ENCODE assay signal across 8 cellular contexts in the genomic region with DNA sequence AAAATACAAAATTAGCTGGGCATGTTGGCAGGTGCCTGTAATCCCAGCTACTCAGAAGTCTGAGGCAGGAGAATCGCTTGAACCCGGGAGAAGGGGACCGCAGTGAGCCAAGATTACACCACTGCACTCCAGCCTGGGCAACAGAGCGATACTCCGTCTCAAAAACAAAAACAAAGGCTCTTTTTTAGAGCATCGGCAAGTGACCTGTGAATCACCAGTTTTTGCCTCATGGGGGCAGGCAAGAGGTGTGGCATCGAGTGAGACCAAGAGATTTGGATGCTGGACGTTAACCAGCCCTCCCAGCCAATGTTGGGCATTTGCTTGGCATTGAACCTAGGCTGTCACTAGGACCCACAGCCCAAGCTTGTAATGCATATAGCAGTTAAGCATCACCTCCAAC. TPM values are rescaled to one million over a fixed set of nuclear protein-coding genes. Genes with fewer than 3 reads are reported as not detected.
A peak's percentile ranks its signal among the peaks of the same experiment; 100 is the strongest.
DNase-seq lines count a peak whose midpoint lies in the region; ATAC-seq and TF ChIP-seq lines count a peak whose summit lies in the region.

No MANE protein-coding gene starts in this region.

- intact Hi-C loops in Caco-2 (cut with micrococcal nuclease; ENCODE audit: unreplicated experiment) (no loop called here), ascending aorta (cut with DNase I) (loop anchor here (5.0 kb wide), 1 partner anchor 36 kb away; no protein-coding TSS in a partner anchor), uterus (cut with DNase I; ENCODE audit: low total_unique reads) (no loop called here)

- H3K36me3 Mint-ChIP-seq in Caco-2 (ENCODE audit: insufficient read depth, unreplicated experiment) = no peaks in the 10 kb centered on the region

- CTCF ChIA-PET in Caco-2 (lab: Charles Lee) = interaction anchor here (0.7 to 1.2 kb wide), 3 partner anchors 20 to 237 kb away, joined by 3 read pairs; no protein-coding TSS in a partner anchor

- H3K9me3 Mint-ChIP-seq in Caco-2 (ENCODE audit: unreplicated experiment) = no peaks in the 10 kb centered on the region

- H3K27ac ChIP-seq in ascending aorta (no peak overlapping the region), uterus (no peak overlapping the region)

- DNase-seq in Caco-2 = peak in 1 of 2 experiments; percentile 66
- peak; percentile 22 for DNase-seq in KBM-7
- DNase-seq in ascending aorta (ENCODE audit: low spot score in 2 of 2) = peak in 1 of 2 donors; percentile 75
- DNase-seq in islet precursor cell = peak; percentile 67
- no peak for DNase-seq in uterus

- no peaks in the 10 kb centered on the region for H3K27me3 Mint-ChIP-seq in Caco-2 (ENCODE audit: insufficient read depth, unreplicated experiment)

- H3K4me3 Mint-ChIP-seq in Caco-2 (ENCODE audit: unreplicated experiment) = no peak overlapping the region

- H3K4me1 ChIP-seq in Caco-2 (no peaks in the 10 kb centered on the region), ascending aorta (peaks cover 2 to 14% of the 10 kb centered on the region in 2 donors), uterus (no peaks in the 10 kb centered on the region)

- TF ChIP-seq CTCF in Caco-2 (IDR thresholded peaks at IDR 0.05; ENCODE audit: insufficient read depth in 1 of 2, low read depth in 1 of 2, low read length in 1 of 2, severe bottlenecking in 1 of 2, unreplicated experiment in 1 of 2) = peak; percentile 77
- TF ChIP-seq CTCF in ascending aorta (IDR thresholded peaks at IDR 0.05) = peak; percentile 48 to 77 (median 66)
- peak in 3 of 4 experiments; percentile 16 to 35 (median 29) for TF ChIP-seq CTCF in uterus (IDR thresholded peaks at IDR 0.05)

- BruUV-seq in Caco-2 (replicated peaks; lab: Mats Ljungman, UMichigan) = no TSS peak

- H3K4me3 ChIP-seq in Caco-2 (ENCODE audit: low read depth, low read length) = no peak overlapping the region
- H3K4me3 ChIP-seq in ascending aorta = no peak overlapping the region
- no peak overlapping the region for H3K4me3 ChIP-seq in uterus

- H3K27ac Mint-ChIP-seq in Caco-2 (ENCODE audit: unreplicated experiment) = no peak overlapping the region

- H3K9me3 ChIP-seq in Caco-2 = no peaks in the 10 kb centered on the region
- no peaks in the 10 kb centered on the region for H3K9me3 ChIP-seq in ascending aorta
- no peaks in the 10 kb centered on the region for H3K9me3 ChIP-seq in uterus

- H3K27me3 ChIP-seq in Caco-2 (replicated peaks; ENCODE audit: control insufficient read depth, insufficient read depth, low read length) (no peaks in the 10 kb centered on the region), ascending aorta (no peaks in the 10 kb centered on the region), uterus (no peaks in the 10 kb centered on the region)

- in situ Hi-C loops in KBM-7 (cut with MboI; ENCODE audit: low pct_unique_long_range_greater_than_20kb, low sequenced_read_pairs) = no loop called here

- H3K36me3 ChIP-seq in Caco-2 (ENCODE audit: control insufficient read depth, insufficient read depth, low read length) = no peaks in the 10 kb centered on the region
- H3K36me3 ChIP-seq in ascending aorta = peaks cover 28 to 34% of the 10 kb centered on the region in 2 donors
- no peaks in the 10 kb centered on the region for H3K36me3 ChIP-seq in uterus

- POLR2A ChIA-PET in Caco-2 (lab: Charles Lee) = no interaction called here

- ATAC-seq in GM18870 (IDR thresholded peaks at IDR 0.05; ENCODE audit: unreplicated experiment) = no peak
- no peak for ATAC-seq in HG02642 (IDR thresholded peaks at IDR 0.05; ENCODE audit: poor library complexity, unreplicated experiment)
- ATAC-seq in HG02852 (IDR thresholded peaks at IDR 0.05; ENCODE audit: unreplicated experiment) = no peak

- no peaks in the 10 kb centered on the region for H3K4me1 Mint-ChIP-seq in Caco-2 (ENCODE audit: low read depth, unreplicated experiment)

- TF ChIP-seq POLR2A in uterus (IDR thresholded peaks at IDR 0.05) = no peak

RNA-seq across cellular contexts. Expression of gene CDK5RAP1, which starts 14.6 kb away (rescaled TPM):
- total RNA-seq in Caco-2 (2022) (116 and 120 TPM in 2 replicates), ascending aorta (42.8 TPM), uterus (10 to 100 TPM in 2 of 4 donors, 1 to 10 TPM in 2; 4.1 to 34.6 (median 17.2) TPM)

RNA-seq across cellular contexts. Expression of gene SNTA1, which starts 27.6 kb away (rescaled TPM):
- total RNA-seq in Caco-2 (2022) = 13.6 and 15.4 TPM in 2 replicates
- 108 TPM for total RNA-seq in ascending aorta
- 10 to 100 TPM; 12.3 to 27.6 (median 20.6) TPM for total RNA-seq in uterus

Comparison
In these comparisons a context has a peak if more than half of its experiments do, and no peak if none do; other contexts are left out.
1. DNase-seq: peak in KBM-7 (single experiment) and islet precursor cell (single experiment); none in uterus (0 of 2).
2. Peak in every context shown above with its lines, with median percentiles within 50 percentile points of each other: CTCF ChIP-seq.